In the genomic region with DNA sequence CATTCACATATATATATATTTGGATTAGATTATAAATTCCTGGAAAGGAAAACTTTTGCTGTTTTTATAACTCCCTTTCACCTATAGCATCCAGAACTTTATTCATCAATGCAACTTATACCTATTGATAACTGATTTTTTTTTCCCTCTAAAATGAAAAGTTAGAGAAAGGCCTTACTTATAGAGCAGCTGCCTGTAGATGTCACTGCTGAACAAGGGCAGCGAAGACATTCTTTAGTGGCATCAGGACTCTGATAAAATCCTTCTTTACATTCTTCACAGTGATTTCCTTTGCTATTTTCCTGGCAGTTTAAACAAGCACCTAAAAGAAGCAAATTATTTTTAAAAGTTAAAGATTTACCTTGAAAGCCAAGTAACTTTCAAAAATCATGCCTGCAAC, we compare ENCODE assay signal across 10 cellular contexts. TPM values are rescaled to one million over a fixed set of nuclear protein-coding genes. Genes with fewer than 3 reads are reported as not detected.
DNase-seq lines count a peak whose midpoint lies in the region; ATAC-seq, FAIRE-seq and TF ChIP-seq lines count a peak whose summit lies in the region.
"Had no signal": no experiment of that assay in that cellular context is flagged by ENCODE, and none has a peak within 500 bp of the region (broad histone marks: within the 10 kb centered on the region; RNA-seq: fewer than 3 reads in every experiment).

No MANE protein-coding gene starts in this region.

- no peaks in the 10 kb centered on the region for H3K27me3 Mint-ChIP-seq in stimulated activated naive CD8-positive, alpha-beta T cell treated with anti-CD3 and anti-CD28 coated beads, Interleukin-15, amount 100 ng/mL, for 72 hours

- H3K4me1 Mint-ChIP-seq in stimulated activated naive CD8-positive, alpha-beta T cell treated with anti-CD3 and anti-CD28 coated beads, Interleukin-15, amount 100 ng/mL, for 72 hours: peaks cover 4% of the 10 kb centered on the region

- peak; percentile 59 to 66 for TF ChIP-seq RAD21 in liver (IDR thresholded peaks at IDR 0.05)

- peaks cover 0 to 7% (median 4%) of the 10 kb centered on the region in 4 donors for H3K4me1 ChIP-seq in liver (ENCODE audit: control insufficient read depth in 4 of 4, insufficient read depth in 4 of 4, low read length in 3 of 4)
- no peaks in the 10 kb centered on the region for H3K4me1 ChIP-seq in heart left ventricle

- 96% methylated on average over 1 of the region's 1 CpG for WGBS in liver
- 95 to 97% (median 97%) methylated on average over 1 of the region's 1 CpG for WGBS in heart left ventricle, 4 donors

- peaks cover 2 to 16% (median 5%) of the 10 kb centered on the region in 4 donors for H3K36me3 ChIP-seq in liver (ENCODE audit: control insufficient read depth in 4 of 4, insufficient read depth in 3 of 4, low read depth in 1 of 4, low read length in 3 of 4)
- peaks cover 0 to 31% (median 5%) of the 10 kb centered on the region in 9 donors for H3K36me3 ChIP-seq in heart left ventricle

- TF ChIP-seq CTCF in D721Med (IDR thresholded peaks at IDR 0.05; ENCODE audit: insufficient read depth, missing control alignments) (peak; percentile 71), VCaP (conservative IDR thresholded peaks at IDR 0.05) (peak; percentile 90), liver (IDR thresholded peaks at IDR 0.05; ENCODE audit: low read depth, low read length, missing input control) (no peak), heart left ventricle (IDR thresholded peaks at IDR 0.05) (no peak)

- DNase-seq in D721Med (ENCODE audit: insufficient read length, low spot score): no peak
- peak; percentile 33 for DNase-seq in HT-29 (ENCODE audit: low spot score)
- no peak for DNase-seq in heart left ventricle
- no peak for DNase-seq in stimulated activated naive CD8-positive, alpha-beta T cell treated with anti-CD3 and anti-CD28 coated beads, Interleukin-15, amount 100 ng/mL, for 72 hours
- no peak for DNase-seq in activated effector memory CD4-positive, alpha-beta T cell treated with anti-CD3 and anti-CD28 coated beads, Interleukin-2, amount 50 U/mL, for 16 hours
- DNase-seq: NCI-H526; stimulated activated CD4-positive, alpha-beta T cell treated with anti-CD3 and anti-CD28 coated beads, Interleukin-4, amount 100 ng/mL, for 24 hours had no signal

- no peak overlapping the region for H3K27ac Mint-ChIP-seq in stimulated activated naive CD8-positive, alpha-beta T cell treated with anti-CD3 and anti-CD28 coated beads, Interleukin-15, amount 100 ng/mL, for 72 hours

- H3K4me3 ChIP-seq in liver (ENCODE audit: low read depth in 1 of 3, low read length in 3 of 3) (no peak overlapping the region), heart left ventricle (no peak overlapping the region)

- H3K9ac ChIP-seq in liver (ENCODE audit: low read depth in 1 of 2, low read length in 2 of 2): no peak overlapping the region

- H3K27me3 ChIP-seq in liver (ENCODE audit: control insufficient read depth in 4 of 4, insufficient read depth in 4 of 4, low read length in 3 of 4): no peaks in the 10 kb centered on the region
- no peaks in the 10 kb centered on the region for H3K27me3 ChIP-seq in heart left ventricle

- H3K9me3 Mint-ChIP-seq in stimulated activated naive CD8-positive, alpha-beta T cell treated with anti-CD3 and anti-CD28 coated beads, Interleukin-15, amount 100 ng/mL, for 72 hours: no peaks in the 10 kb centered on the region

- TF ChIP-seq POLR2A in heart left ventricle (IDR thresholded peaks at IDR 0.05): no peak

- FAIRE-seq in D721Med (lab: Jason Lieb, UNC): no peak

- H3K27ac ChIP-seq in VCaP (no peak overlapping the region), liver (ENCODE audit: low read depth in 1 of 2, low read length in 2 of 2) (no peak overlapping the region), heart left ventricle (no peak overlapping the region)

- H3K4me3 Mint-ChIP-seq in stimulated activated naive CD8-positive, alpha-beta T cell treated with anti-CD3 and anti-CD28 coated beads, Interleukin-15, amount 100 ng/mL, for 72 hours: no peak overlapping the region

- ATAC-seq in heart left ventricle: no peak
- ATAC-seq in stimulated activated naive CD8-positive, alpha-beta T cell treated with anti-CD3 and anti-CD28 coated beads, Interleukin-15, amount 100 ng/mL, for 72 hours: no peak
- ATAC-seq in GM19328 (IDR thresholded peaks at IDR 0.05; ENCODE audit: unreplicated experiment): no peak

- H3K9me3 ChIP-seq in liver (ENCODE audit: control insufficient read depth in 4 of 4, low read length in 3 of 4): no peaks in the 10 kb centered on the region
- H3K9me3 ChIP-seq in heart left ventricle: no peaks in the 10 kb centered on the region

- intact Hi-C loops in heart left ventricle (cut with DNase I): loop anchor here in 2 of 10 donors (10.0 kb wide), 2 partner anchors 443 to 453 kb away; a partner anchor contains a TSS

TF ChIP-seq in liver, 16 proteins besides CTCF, POLR2A, EP300 and RAD21:
- TF ChIP-seq FOXA2 (IDR thresholded peaks at IDR 0.05) (no peak), SP1 (IDR thresholded peaks at IDR 0.05) (no peak), EGR1 (IDR thresholded peaks at IDR 0.05; ENCODE audit: low read depth in 2 of 2) (no peak), TAF1 (conservative IDR thresholded peaks at IDR 0.05) (no peak), RXRA (IDR thresholded peaks at IDR 0.05) (no peak), HNF4A (conservative IDR thresholded peaks at IDR 0.05) (no peak)
- TF ChIP-seq, protein P1, sequence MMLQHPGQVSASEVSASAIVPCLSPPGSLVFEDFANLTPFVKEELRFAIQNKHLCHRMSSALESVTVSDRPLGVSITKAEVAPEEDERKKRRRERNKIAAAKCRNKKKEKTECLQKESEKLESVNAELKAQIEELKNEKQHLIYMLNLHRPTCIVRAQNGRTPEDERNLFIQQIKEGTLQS (IDR thresholded peaks at IDR 0.05): no peak
- TF ChIP-seq, protein P2, sequence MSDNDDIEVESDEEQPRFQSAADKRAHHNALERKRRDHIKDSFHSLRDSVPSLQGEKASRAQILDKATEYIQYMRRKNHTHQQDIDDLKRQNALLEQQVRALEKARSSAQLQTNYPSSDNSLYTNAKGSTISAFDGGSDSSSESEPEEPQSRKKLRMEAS (IDR thresholded peaks at IDR 0.05): no peak

RNA-seq across cellular contexts. Expression of a gene that starts 32.3 kb away (rescaled TPM):
- 22.2 and 29.5 TPM in 2 replicates for total RNA-seq in HT-29 (2014; rRNA removed; shearing (Covaris generic))
- total RNA-seq in liver: 10 to 100 TPM; 29.3 to 38.9 TPM
- 10 to 100 TPM; 11.7 to 14.1 TPM for polyA plus RNA-seq in liver
- 100 to 1,000 TPM in 1 of 9 donors, 10 to 100 TPM in 8; 43.0 to 114 (median 57.9) TPM for total RNA-seq in heart left ventricle
- 10 to 100 TPM; 26.1 to 39.2 TPM for polyA plus RNA-seq in heart left ventricle

Comparison
In these comparisons a context has a peak if more than half of its experiments do, and no peak if none do; other contexts are left out.
1. CTCF ChIP-seq: peak in D721Med (single experiment) and VCaP (single experiment); none in liver (single experiment) and heart left ventricle (0 of 12).